ENCODE assay signal across 1 cellular context in genomic region chr2:218322756-218323525, GRCh38.
TF ChIP-seq lines count a peak whose summit lies in the region.

No MANE protein-coding gene starts in this region.

TF ChIP-seq in HEK293, 187 proteins besides CTCF, POLR2A, EP300 and RAD21 (continued from another document and continues in another):
- TF ChIP-seq ELK4 (IDR thresholded peaks at IDR 0.05; ENCODE audit: borderline replicate concordance, low read depth, low read length), result no peak
- no peak for TF ChIP-seq PRDM6 (tag by site-specific recombination; IDR thresholded peaks at IDR 0.05)
- TF ChIP-seq RBAK (tag by site-specific recombination; IDR thresholded peaks at IDR 0.05), result no peak
- no peak for TF ChIP-seq ZNF24 (tag by site-specific recombination; IDR thresholded peaks at IDR 0.05)
- TF ChIP-seq ZNF394 (tag by site-specific recombination; IDR thresholded peaks at IDR 0.05; ENCODE audit: borderline replicate concordance), result no peak
- peak; percentile 85 for TF ChIP-seq ZIC2 (tag by site-specific recombination; IDR thresholded peaks at IDR 0.05)
- no peak for TF ChIP-seq BCL11A (tag by site-specific recombination; IDR thresholded peaks at IDR 0.05; ENCODE audit: low read depth)
- no peak for TF ChIP-seq KLF7 (tag by site-specific recombination; IDR thresholded peaks at IDR 0.05; ENCODE audit: borderline replicate concordance)
- TF ChIP-seq ZFP69B (tag by site-specific recombination; IDR thresholded peaks at IDR 0.05), result peak; percentile 72
- no peak; the same call in 1 of the 2 replicates for TF ChIP-seq ZBTB8A (tag by site-specific recombination; IDR thresholded peaks at IDR 0.05)
- no peak for TF ChIP-seq ZSCAN18 (tag by site-specific recombination; IDR thresholded peaks at IDR 0.05)
- no peak for TF ChIP-seq ZNF555 (tag by site-specific recombination; conservative IDR thresholded peaks at IDR 0.05)
- no peak for TF ChIP-seq ZBTB21 (tag by site-specific recombination; IDR thresholded peaks at IDR 0.05)
- TF ChIP-seq ZNF510 (tag by site-specific recombination; IDR thresholded peaks at IDR 0.05; ENCODE audit: insufficient replicate concordance), result no peak
- TF ChIP-seq ZNF280D (tag by site-specific recombination; IDR thresholded peaks at IDR 0.05), result no peak
- TF ChIP-seq ZNF280C (tag by site-specific recombination; IDR thresholded peaks at IDR 0.05), result no peak
- no peak for TF ChIP-seq ZNF610 (tag by site-specific recombination; IDR thresholded peaks at IDR 0.05; ENCODE audit: borderline replicate concordance)
- TF ChIP-seq ZNF701 (tag by site-specific recombination; IDR thresholded peaks at IDR 0.05), result no peak
- 0 out of 2 replicates have a peak, but pooled peaks have one; percentile 14 for TF ChIP-seq ZEB2 (tag by site-specific recombination; IDR thresholded peaks at IDR 0.05)
- TF ChIP-seq ZNF10 (tag by site-specific recombination; IDR thresholded peaks at IDR 0.05), result no peak
- TF ChIP-seq SP2 (tag by site-specific recombination; IDR thresholded peaks at IDR 0.05), result peak; percentile 35
- no peak for TF ChIP-seq ZNF146 (tag by site-specific recombination; IDR thresholded peaks at IDR 0.05)
- TF ChIP-seq ZNF112 (tag by site-specific recombination; IDR thresholded peaks at IDR 0.05), result no peak
- TF ChIP-seq INSM2 (tag by site-specific recombination; IDR thresholded peaks at IDR 0.05), result no peak
- no peak for TF ChIP-seq ZNF544 (tag by site-specific recombination; IDR thresholded peaks at IDR 0.05)
- TF ChIP-seq ZNF18 (tag by site-specific recombination; IDR thresholded peaks at IDR 0.05), result no peak
- TF ChIP-seq ZBTB48 (tag by site-specific recombination; IDR thresholded peaks at IDR 0.05), result no peak; the same call in 1 of the 2 replicates
- no peak for TF ChIP-seq YY1 (tag by site-specific recombination; IDR thresholded peaks at IDR 0.05)
- TF ChIP-seq ZNF23 (tag by site-specific recombination; IDR thresholded peaks at IDR 0.05; ENCODE audit: borderline replicate concordance), result no peak
- TF ChIP-seq ATF2 (tag by site-specific recombination; IDR thresholded peaks at IDR 0.05; ENCODE audit: low read depth), result no peak
- TF ChIP-seq MYNN (tag by site-specific recombination; IDR thresholded peaks at IDR 0.05; ENCODE audit: borderline replicate concordance), result no peak
- TF ChIP-seq ZFP37 (tag by site-specific recombination; IDR thresholded peaks at IDR 0.05), result no peak
- TF ChIP-seq TSHZ1 (tag by site-specific recombination; IDR thresholded peaks at IDR 0.05; ENCODE audit: borderline replicate concordance), result no peak
- no peak for TF ChIP-seq ZNF747 (tag by site-specific recombination; IDR thresholded peaks at IDR 0.05)
- no peak; the same call in 1 of the 2 replicates for TF ChIP-seq KLF1 (tag by site-specific recombination; IDR thresholded peaks at IDR 0.05)
- TF ChIP-seq ZNF354C (tag by site-specific recombination; IDR thresholded peaks at IDR 0.05; ENCODE audit: borderline replicate concordance, low read depth), result no peak
- TF ChIP-seq ZNF311 (tag by site-specific recombination; IDR thresholded peaks at IDR 0.05; ENCODE audit: borderline replicate concordance), result no peak
- no peak for TF ChIP-seq ZNF48 (tag by site-specific recombination; IDR thresholded peaks at IDR 0.05)
- no peak for TF ChIP-seq ZNF423 (tag by site-specific recombination; IDR thresholded peaks at IDR 0.05)
- 0 out of 2 replicates have a peak, but pooled peaks have one; percentile 12 for TF ChIP-seq KLF8 (tag by site-specific recombination; IDR thresholded peaks at IDR 0.05)
- TF ChIP-seq SALL2 (tag by site-specific recombination; IDR thresholded peaks at IDR 0.05; ENCODE audit: borderline replicate concordance), result no peak
- TF ChIP-seq ZNF16 (tag by site-specific recombination; IDR thresholded peaks at IDR 0.05; ENCODE audit: low read depth), result no peak
- no peak for TF ChIP-seq ZNF549 (tag by site-specific recombination; IDR thresholded peaks at IDR 0.05)
- no peak for TF ChIP-seq ZNF155 (tag by site-specific recombination; IDR thresholded peaks at IDR 0.05)
